In genomic region chr20:46004187-46004586, GRCh38 we compare ENCODE assay signal across 18 cellular contexts. TPM values are rescaled to one million over a fixed set of nuclear protein-coding genes. Genes with fewer than 3 reads are reported as not detected.
DNase-seq lines count a peak whose midpoint lies in the region; ATAC-seq and TF ChIP-seq lines count a peak whose summit lies in the region.
"Had no signal": no experiment of that assay in that cellular context is flagged by ENCODE, and none has a peak within 500 bp of the region (broad histone marks: within the 10 kb centered on the region; RNA-seq: fewer than 3 reads in every experiment).

No MANE protein-coding gene starts in this region.

- H2BK5ac ChIP-seq in trophoblast cell (ENCODE audit: low read depth, low read length, poor library complexity): peak overlapping the region; percentile 54

- no peak overlapping the region for H4K8ac ChIP-seq in trophoblast cell (ENCODE audit: low read depth, low read length)

- H4K12ac ChIP-seq in trophoblast cell (ENCODE audit: low read depth, low read length): no peak overlapping the region

- H2AFZ ChIP-seq in Loucy (ENCODE audit: low read length) (no peak overlapping the region), trophoblast cell (ENCODE audit: insufficient read depth, low read length, poor library complexity) (no peak overlapping the region)

- H3K36me3 Mint-ChIP-seq in T-helper 1 cell treated with Interleukin-12 subunit alpha and Interleukin-12 subunit beta and Interleukin-4 antibody, amounts not matched to agents 30 μg/mL and 1 μg/mL, for 36 hours (ENCODE audit: low read depth): no peaks in the 10 kb centered on the region

- no peaks in the 10 kb centered on the region for H3K36me3 ChIP-seq in Loucy (ENCODE audit: insufficient read depth, low read length)
- H3K36me3 ChIP-seq in heart right ventricle: no peaks in the 10 kb centered on the region
- no peaks in the 10 kb centered on the region for H3K36me3 ChIP-seq in trophoblast cell (ENCODE audit: control insufficient read depth in 1 of 2, insufficient read depth in 2 of 2, low read length in 2 of 2)
- H3K36me3 ChIP-seq in esophagus muscularis mucosa: no peaks in the 10 kb centered on the region
- H3K36me3 ChIP-seq: gastroesophageal sphincter, transverse colon had no signal

- no peaks in the 10 kb centered on the region for H4K20me1 ChIP-seq in Loucy (ENCODE audit: insufficient read depth, low read length, poor library complexity, severe bottlenecking)

- peak in 7 of 8 donors; percentile 35 to 80 (median 65) for ATAC-seq in heart right ventricle

- H2AK5ac ChIP-seq in trophoblast cell (ENCODE audit: low read length): peak overlapping the region; percentile 45

- H3K4ac ChIP-seq in trophoblast cell (ENCODE audit: low read depth, low read length): peak overlapping the region; percentile 9

- peaks cover 11% of the 10 kb centered on the region for H3K27me3 Mint-ChIP-seq in T-helper 1 cell treated with Interleukin-12 subunit alpha and Interleukin-12 subunit beta and Interleukin-4 antibody, amounts not matched to agents 30 μg/mL and 1 μg/mL, for 36 hours (ENCODE audit: low read depth)

- intact Hi-C loops in heart right ventricle (cut with DNase I) (no loop called here), esophagus muscularis mucosa (cut with DNase I) (no loop called here)

- H3K79me1 ChIP-seq in trophoblast cell (ENCODE audit: low read length): peaks cover 37% of the 10 kb centered on the region

- H3K27ac Mint-ChIP-seq in T-helper 1 cell treated with Interleukin-12 subunit alpha and Interleukin-12 subunit beta and Interleukin-4 antibody, amounts not matched to agents 30 μg/mL and 1 μg/mL, for 36 hours: peak overlapping the region; percentile 78

- H3K4me1 Mint-ChIP-seq in T-helper 1 cell treated with Interleukin-12 subunit alpha and Interleukin-12 subunit beta and Interleukin-4 antibody, amounts not matched to agents 30 μg/mL and 1 μg/mL, for 36 hours (ENCODE audit: low read depth): peaks cover 62% of the 10 kb centered on the region

- H3K4me3 ChIP-seq in Loucy (ENCODE audit: low read length, poor library complexity, severe bottlenecking) (peak overlapping the region; percentile 59), heart right ventricle (no peak overlapping the region), trophoblast cell (ENCODE audit: low read depth, low read length) (no peak overlapping the region), esophagus muscularis mucosa (no peak overlapping the region)
- H3K4me3 ChIP-seq: gastroesophageal sphincter, transverse colon had no signal

- H2BK12ac ChIP-seq in trophoblast cell (ENCODE audit: low read length): peak overlapping the region; percentile 91

- H3K9ac ChIP-seq in Loucy (ENCODE audit: low read depth, low read length, poor library complexity, severe bottlenecking): peak overlapping the region; percentile 29
- no peak overlapping the region for H3K9ac ChIP-seq in trophoblast cell (ENCODE audit: low read length)

- H3K27ac ChIP-seq in heart right ventricle: peak overlapping the region in 1 of 10 donors; percentile 78
- peak overlapping the region; percentile 45 for H3K27ac ChIP-seq in trophoblast cell (ENCODE audit: low read depth, low read length)
- no peak overlapping the region for H3K27ac ChIP-seq in esophagus muscularis mucosa (replicated peaks in 1 of 4)
- H3K27ac ChIP-seq: gastroesophageal sphincter, transverse colon had no signal

- 0 out of 2 replicates have a peak, but pooled peaks cover 6% of the 10 kb centered on the region for H3F3A ChIP-seq in Loucy (ENCODE audit: low read depth)

- H3K18ac ChIP-seq in trophoblast cell (ENCODE audit: low read length): peak overlapping the region; percentile 42

- H3K9me3 ChIP-seq in Loucy (ENCODE audit: insufficient read depth, low read depth, low read length) (no peaks in the 10 kb centered on the region), heart right ventricle (no peaks in the 10 kb centered on the region), trophoblast cell (ENCODE audit: insufficient read depth, low read depth, low read length) (no peaks in the 10 kb centered on the region), esophagus muscularis mucosa (no peaks in the 10 kb centered on the region)
- H3K9me3 ChIP-seq: Caco-2, gastroesophageal sphincter, transverse colon had no signal

- DNase-seq in T-helper 1 cell (no peak), heart right ventricle (peak in 1 of 2 donors; percentile 20), trophoblast cell (peak in 1 of 2 donors; percentile 32), esophagus muscularis mucosa (ENCODE audit: extremely low spot score) (no peak), iPS-NIHi7 (ENCODE audit: extremely low spot score) (no peak), NCI-H146 treated with DMSO at 0.1 percent for 48 hours (lab: John Stamatoyannopoulos, UW; ENCODE audit: unreplicated experiment) (no peak)
- DNase-seq: 8988T, activated B cell treated with CpG ODN at 0.5 μM for 24 hours, cerebellar nuclear complex, GF-D8, NCI-H1105, NCI-H446 treated with DMSO at 0.1 percent for 48 hours, transverse colon had no signal

- H3K14ac ChIP-seq in trophoblast cell (ENCODE audit: low read length): peak overlapping the region; percentile 82

- H3K9me3 Mint-ChIP-seq in T-helper 1 cell treated with Interleukin-12 subunit alpha and Interleukin-12 subunit beta and Interleukin-4 antibody, amounts not matched to agents 30 μg/mL and 1 μg/mL, for 36 hours: no peaks in the 10 kb centered on the region
- H3K9me3 Mint-ChIP-seq: activated B cell treated with CpG ODN at 0.5 μM for 24 hours had no signal

- H3K4me2 ChIP-seq in Loucy (ENCODE audit: low read depth, low read length, poor library complexity, severe bottlenecking) (peak overlapping the region; percentile 84), trophoblast cell (ENCODE audit: low read length) (no peak overlapping the region)

- no peak for TF ChIP-seq POLR2A in esophagus muscularis mucosa (IDR thresholded peaks at IDR 0.05; ENCODE audit: low read depth)

- no peak for TF ChIP-seq EP300 in esophagus muscularis mucosa (IDR thresholded peaks at IDR 0.05)

- H3K4me1 ChIP-seq in Loucy (ENCODE audit: insufficient read depth, low read length, poor library complexity, severe bottlenecking) (peaks cover 68% of the 10 kb centered on the region), heart right ventricle (peaks cover 0 to 81% (median 7%) of the 10 kb centered on the region in 9 donors), trophoblast cell (ENCODE audit: control insufficient read depth in 1 of 2, insufficient read depth in 2 of 2, low read length in 2 of 2) (peaks cover 27 to 48% of the 10 kb centered on the region in 2 experiments), esophagus muscularis mucosa (peaks cover 0 to 9% (median 2%) of the 10 kb centered on the region in 4 donors)
- H3K4me1 ChIP-seq: Caco-2, gastroesophageal sphincter had no signal

- TF ChIP-seq CTCF in Loucy (conservative IDR thresholded peaks at IDR 0.05; ENCODE audit: low read length) (no peak), heart right ventricle (IDR thresholded peaks at IDR 0.05) (no peak), esophagus muscularis mucosa (IDR thresholded peaks at IDR 0.05) (no peak)

- H4K91ac ChIP-seq in trophoblast cell (ENCODE audit: low read depth, low read length): peak overlapping the region; percentile 95

- peak overlapping the region; percentile 43 for H3K4me3 Mint-ChIP-seq in T-helper 1 cell treated with Interleukin-12 subunit alpha and Interleukin-12 subunit beta and Interleukin-4 antibody, amounts not matched to agents 30 μg/mL and 1 μg/mL, for 36 hours

- H3K79me2 ChIP-seq in Loucy (ENCODE audit: insufficient read depth, low read length): no peaks in the 10 kb centered on the region
- H3K79me2 ChIP-seq in trophoblast cell (ENCODE audit: control insufficient read depth, insufficient read depth, low read length, poor library complexity): no peaks in the 10 kb centered on the region

- 46 to 55% methylated on average over 4 of the region's 4 CpGs for WGBS in heart right ventricle, 2 donors
- no CpG with 5 or more reads among the region's 4 CpGs for WGBS in trophoblast cell (ENCODE audit: extremely low coverage, insufficient coverage, insufficient read length)
- WGBS in esophagus muscularis mucosa: 48% methylated on average over 4 of the region's 4 CpGs

- no peaks in the 10 kb centered on the region for H3K9me2 ChIP-seq in Loucy (replicated peaks; ENCODE audit: low read depth, low read length)

- H3K23ac ChIP-seq in trophoblast cell (ENCODE audit: low read length): no peak overlapping the region

- H2BK120ac ChIP-seq in trophoblast cell (ENCODE audit: insufficient read depth, low read length, poor library complexity): peak overlapping the region; percentile 44

- H3K27me3 ChIP-seq in Loucy (ENCODE audit: insufficient read depth, low read length, poor library complexity, severe bottlenecking) (no peaks in the 10 kb centered on the region), heart right ventricle (peaks cover 0 to 97% (median 64%) of the 10 kb centered on the region in 7 donors), trophoblast cell (ENCODE audit: insufficient read depth, low read length) (no peaks in the 10 kb centered on the region), esophagus muscularis mucosa (peaks cover 0 to 94% (median 7%) of the 10 kb centered on the region in 4 donors)

RNA-seq across cellular contexts. Expression of gene MMP9, which starts 4.5 kb away (rescaled TPM):
- total RNA-seq in heart right ventricle (10 to 100 TPM in 1 of 10 donors, 1 to 10 TPM in 1, under 1 TPM in 8; 0.47 to 10.6 (median 0.86) TPM), esophagus muscularis mucosa (1 to 10 TPM in 1 of 4 donors, under 1 TPM in 3; 0.11 to 6.5 (median 0.63) TPM)
- under 1 TPM; 0.15 to 0.26 TPM for polyA plus RNA-seq in heart right ventricle
- 68.2 and 72.5 TPM in 2 replicates for polyA plus RNA-seq in trophoblast cell (2013)
- total RNA-seq: pulmonary artery endothelial cell had no signal

RNA-seq across cellular contexts. Expression of gene SLC12A5, which starts 24.8 kb away (rescaled TPM):
- total RNA-seq in heart right ventricle (1 to 10 TPM in 1 of 10 donors, under 1 TPM in 2, not detected in 7; 0.28 to 1.3 (median 0.87) TPM), esophagus muscularis mucosa (1 to 10 TPM in 1 of 4 donors, under 1 TPM in 1, not detected in 2; 0.99 to 1.2 TPM)
- 1 to 10 TPM in 1 of 2 donors, not detected in 1; 1.2 TPM for polyA plus RNA-seq in heart right ventricle
- 19.7 and 21.1 TPM in 2 replicates for polyA plus RNA-seq in trophoblast cell (2013)
- total RNA-seq: activated B cell treated with CpG ODN at 0.5 μM for 24 hours, gastroesophageal sphincter, transverse colon had no signal

RNA-seq across cellular contexts. Expression of gene ZNF335, which starts 32.2 kb away (rescaled TPM):
- total RNA-seq in heart right ventricle (10 to 100 TPM in 1 of 10 donors, 1 to 10 TPM in 9; 6.1 to 11.6 (median 7.3) TPM), esophagus muscularis mucosa (10 to 100 TPM; 12.9 to 19.0 (median 15.3) TPM)
- polyA plus RNA-seq in heart right ventricle: 10 to 100 TPM in 1 of 2 donors, 1 to 10 TPM in 1; 4.9 to 13.1 TPM
- polyA plus RNA-seq in trophoblast cell (2013): 15.7 and 15.8 TPM in 2 replicates
